Comparison of ENCODE assay signal across 8 cellular contexts in the genomic region with DNA sequence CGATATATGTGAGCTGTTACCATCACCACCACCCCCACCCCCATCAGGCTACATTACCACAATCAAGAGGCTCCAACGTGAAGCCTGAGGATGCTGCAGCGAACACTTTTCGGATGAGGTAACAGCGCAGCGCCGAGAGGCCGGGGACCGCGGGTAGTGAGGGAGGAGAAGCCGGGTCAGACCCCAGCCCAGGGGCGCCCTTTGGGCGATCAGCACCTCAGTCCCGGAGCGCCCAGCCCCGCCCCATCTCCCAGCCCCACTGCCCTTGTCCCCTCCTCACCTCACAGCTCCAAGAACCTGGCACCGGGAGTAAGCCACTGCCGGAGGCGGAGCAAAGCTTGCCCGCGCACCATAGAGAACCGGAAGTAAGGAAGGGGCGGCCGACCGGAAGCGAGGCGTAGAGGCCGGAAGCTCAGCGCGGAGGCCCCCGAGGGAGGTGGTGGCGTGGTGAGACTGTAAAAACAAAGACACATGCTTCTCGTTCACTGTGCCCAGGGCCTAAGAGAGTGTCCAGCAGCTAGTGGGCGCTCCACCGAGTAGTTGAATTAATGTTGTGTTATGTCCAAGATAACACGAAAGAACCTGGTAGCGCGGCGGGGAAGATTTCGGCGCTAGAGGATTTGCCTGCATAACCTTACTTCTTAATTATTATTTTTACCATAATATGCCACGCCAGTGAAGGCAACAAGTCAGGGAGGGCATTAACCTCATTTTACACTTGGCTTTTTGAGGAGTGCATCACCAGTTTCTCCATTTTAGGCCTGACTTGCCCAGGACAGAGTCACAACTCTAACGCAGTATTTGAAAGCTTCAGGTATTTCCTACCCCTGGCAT. TPM values are rescaled to one million over a fixed set of nuclear protein-coding genes. Genes with fewer than 3 reads are reported as not detected.
DNase-seq lines count a peak whose midpoint lies in the region; ATAC-seq, FAIRE-seq and TF ChIP-seq lines count a peak whose summit lies in the region.

A gene (minus strand): TSS at position 367 of the 834 bp plus-strand sequence. CDS start 4,610 bp downstream, outside the sequence.

- H3K9ac ChIP-seq in H1 (replicated peaks in 1 of 4; ENCODE audit: extremely low read depth in 1 of 4, low read depth in 3 of 4, low read length in 3 of 4) (peak within 1 kb of the TSS; percentile 67 to 90 (median 82)), mesenchymal stem cell (ENCODE audit: low read length) (peak within 1 kb of the TSS; percentile 97)

- H2BK120ac ChIP-seq in H1 (replicated peaks; ENCODE audit: low read depth, low read length) (no peak within 1 kb of the TSS), mesenchymal stem cell (ENCODE audit: low read depth, low read length) (peak within 1 kb of the TSS; percentile 80)

- peak in 1 of 2 experiments; percentile 16; a peak in 1 of 3 replicates for TF ChIP-seq EP300 in H1 (IDR thresholded peaks at IDR 0.05; ENCODE audit: borderline replicate concordance in 1 of 2, low read depth in 2 of 2, low read length in 2 of 2)

- H3K23ac ChIP-seq in H1 (ENCODE audit: insufficient read length) (no peak within 1 kb of the TSS), mesenchymal stem cell (ENCODE audit: low read length in 2 of 2) (no peak within 1 kb of the TSS)

- H3K4me2 ChIP-seq in H1 (ENCODE audit: insufficient read depth in 1 of 2, low read depth in 2 of 2, low read length in 2 of 2) (peak within 1 kb of the TSS; percentile 74 to 83), mesenchymal stem cell (ENCODE audit: low read length, poor library complexity, severe bottlenecking) (peak within 1 kb of the TSS; percentile 76)

- H2BK5ac ChIP-seq in H1 (ENCODE audit: low read depth, low read length) (peak within 1 kb of the TSS; percentile 93), mesenchymal stem cell (ENCODE audit: low read depth, low read length, poor library complexity, severe bottlenecking) (peak within 1 kb of the TSS; percentile 67)

- H3K79me1 ChIP-seq in H1 (ENCODE audit: low read depth, low read length) (no peaks in the 10 kb centered on the region), mesenchymal stem cell (replicated peaks; ENCODE audit: low read length, poor library complexity, severe bottlenecking) (peaks cover 22% of the 10 kb centered on the region)

- H3K36me3 ChIP-seq in H1 (ENCODE audit: control insufficient read depth in 2 of 4, insufficient read depth in 4 of 4, low read length in 3 of 4), result peaks cover 21 to 41% (median 37%) of the 10 kb centered on the region in 4 experiments
- H3K36me3 ChIP-seq in mesenchymal stem cell (ENCODE audit: control insufficient read depth in 1 of 2, insufficient read depth in 2 of 2, low read depth in 1 of 2, low read length in 2 of 2), result peaks cover 52 to 53% of the 10 kb centered on the region in 2 experiments

- TF ChIP-seq RAD21 in H1 (IDR thresholded peaks at IDR 0.05 in 1 of 2, conservative IDR thresholded peaks at IDR 0.05 in 1 of 2; ENCODE audit: low read depth in 2 of 2, low read length in 2 of 2), result no peak

- H2BK20ac ChIP-seq in H1 (ENCODE audit: low read length), result no peak within 1 kb of the TSS

- intact Hi-C loops in Calu3 (cut with micrococcal nuclease; ENCODE audit: unreplicated experiment), result no loop called here

- CTCF ChIA-PET in Calu3 (lab: Charles Lee), result interaction anchor here (0.6 to 1.3 kb wide), 13 partner anchors 13 to 873 kb away, joined by 3 to 8 read pairs (median 3); no protein-coding TSS in a partner anchor
- CTCF ChIA-PET in H1 (lab: Charles Lee; ENCODE audit: partially characterized antibody), result interaction anchor here (0.6 to 2.2 kb wide), 10 partner anchors 9 to 190 kb away, joined by 3 to 17 read pairs (median 4); no protein-coding TSS in a partner anchor

- no peaks in the 10 kb centered on the region for H4K20me1 ChIP-seq in H1 (replicated peaks in 1 of 2; ENCODE audit: control insufficient read depth in 1 of 2, insufficient read depth in 2 of 2, low read length in 2 of 2)

- TSS peak; percentile 89 for BruUV-seq in Calu3 (replicated peaks; lab: Mats Ljungman, UMichigan)

- no peaks in the 10 kb centered on the region for H3K9me3 Mint-ChIP-seq in Calu3 (ENCODE audit: low read depth, unreplicated experiment)

- no peaks in the 10 kb centered on the region for H3K4me1 Mint-ChIP-seq in Calu3 (ENCODE audit: low read depth, unreplicated experiment)

- H3K14ac ChIP-seq in H1 (ENCODE audit: insufficient read length) (no peak within 1 kb of the TSS), mesenchymal stem cell (ENCODE audit: low read length in 2 of 2) (peak within 1 kb of the TSS in 1 of 2 experiments; percentile 77)

- H3K27ac Mint-ChIP-seq in Calu3 (ENCODE audit: unreplicated experiment), result peak within 1 kb of the TSS; percentile 91

- H3K18ac ChIP-seq in H1 (ENCODE audit: extremely low read depth, low read length) (peak within 1 kb of the TSS; percentile 93), mesenchymal stem cell (ENCODE audit: low read depth in 1 of 2, low read length in 2 of 2) (peak within 1 kb of the TSS; percentile 74 to 78)

- TF ChIP-seq CTCF in Calu3 (IDR thresholded peaks at IDR 0.05; ENCODE audit: unreplicated experiment) (peak; percentile 61), H1 (IDR thresholded peaks at IDR 0.05; ENCODE audit: control extremely low read depth in 1 of 3, insufficient read depth in 1 of 3, low read depth in 1 of 3, low read length in 3 of 3) (peak; percentile 31 to 68 (median 31); a peak in 3 of 4 replicates)

- H2BK12ac ChIP-seq in H1 (ENCODE audit: low read depth, low read length) (peak within 1 kb of the TSS; percentile 84; the same call in 1 of the 2 replicates), mesenchymal stem cell (ENCODE audit: low read length in 2 of 2) (peak within 1 kb of the TSS in 1 of 2 experiments; percentile 41)

- peak within 1 kb of the TSS; percentile 34 for H3K56ac ChIP-seq in H1 (replicated peaks; ENCODE audit: insufficient read length, low read depth, low read length)

- peak; percentile 95 for DNase-seq in Calu3
- peak in 75 of 76 experiments; percentile 27 to 95 (median 89) for DNase-seq in HUDEP-2 (lab: John Stamatoyannopoulos, UW; ENCODE audit: unreplicated experiment in 76 of 76)
- DNase-seq in NOMO-1 treated with dmso at 0.1 percent for 144 hours (lab: John Stamatoyannopoulos, UW; ENCODE audit: unreplicated experiment), result peak; percentile 93
- peak; percentile 67 to 83 (median 76) for DNase-seq in activated CD8-positive, alpha-beta memory T cell treated with anti-CD3 and anti-CD28 coated beads for 48 hours (ENCODE audit: low read depth in 2 of 3, low spot score in 2 of 3)
- peak; percentile 70 to 90 for DNase-seq in H1 (ENCODE audit: low read depth in 1 of 2, low spot score in 2 of 2)
- DNase-seq in mesenchymal stem cell, result peak; percentile 97
- peak; percentile 80 for DNase-seq in stimulated activated CD8-positive, alpha-beta memory T cell treated with anti-CD3 and anti-CD28 coated beads, Interleukin-12 subunit alpha, Interleukin-12 subunit beta, amount 100 ng/mL, for 4 hours (ENCODE audit: low read depth)

- POLR2A ChIA-PET in H1 (lab: Charles Lee; ENCODE audit: partially characterized antibody), result interaction anchor here (0.7 to 5.0 kb wide), 30 partner anchors 8 to 251 kb away, joined by 3 to 43 read pairs (median 4); a partner anchor contains a TSS

- H3K27me3 ChIP-seq in H1 (replicated peaks in 1 of 4; ENCODE audit: control insufficient read depth in 3 of 4, extremely low read depth in 1 of 4, insufficient read depth in 3 of 4, low read length in 3 of 4) (no peaks in the 10 kb centered on the region), mesenchymal stem cell (ENCODE audit: control insufficient read depth in 1 of 2, insufficient read depth in 1 of 2, low read length in 2 of 2) (no peaks in the 10 kb centered on the region)

- peaks cover 3% of the 10 kb centered on the region; the same call in 1 of the 2 replicates for H3K23me2 ChIP-seq in H1 (ENCODE audit: low read depth, low read length)

- H3K9me3 ChIP-seq in H1 (ENCODE audit: insufficient read depth in 2 of 2, low read depth in 1 of 2, low read length in 1 of 2) (peaks cover 0 to 7% of the 10 kb centered on the region in 2 experiments; a peak in 1 of 4 replicates), mesenchymal stem cell (ENCODE audit: control insufficient read depth, low read length) (no peaks in the 10 kb centered on the region)

- H2BK15ac ChIP-seq in H1 (ENCODE audit: low read length) (no peak within 1 kb of the TSS; the same call in 1 of the 2 replicates), mesenchymal stem cell (ENCODE audit: low read depth, poor library complexity, severe bottlenecking) (peak within 1 kb of the TSS; percentile 77)

- H3K27me3 Mint-ChIP-seq in Calu3 (ENCODE audit: unreplicated experiment), result no peaks in the 10 kb centered on the region

- peak within 1 kb of the TSS; percentile 70 for H4K5ac ChIP-seq in H1 (ENCODE audit: insufficient read length, low read depth, low read length)

- peak within 1 kb of the TSS; percentile 36 for H3K4ac ChIP-seq in H1 (replicated peaks; ENCODE audit: insufficient read length, low read depth, low read length)
- peak within 1 kb of the TSS; percentile 67 to 74 for H3K4ac ChIP-seq in mesenchymal stem cell (ENCODE audit: low read depth in 1 of 2, low read length in 2 of 2)

- peak within 1 kb of the TSS; percentile 86 for H3K4me3 Mint-ChIP-seq in Calu3 (ENCODE audit: low read depth, unreplicated experiment)

- H3K27ac ChIP-seq in H1 (ENCODE audit: low read depth, low read length), result peak within 1 kb of the TSS; percentile 64; the same call in 1 of the 2 replicates
- H3K27ac ChIP-seq in mesenchymal stem cell (ENCODE audit: low read length, poor library complexity, severe bottlenecking), result peak within 1 kb of the TSS; percentile 90

- H3K4me1 ChIP-seq in H1 (replicated peaks in 1 of 4; ENCODE audit: control insufficient read depth in 3 of 4, insufficient read depth in 4 of 4, low read length in 3 of 4) (no peaks in the 10 kb centered on the region), mesenchymal stem cell (ENCODE audit: control insufficient read depth, insufficient read depth, low read depth, low read length) (no peaks in the 10 kb centered on the region)

- H4K8ac ChIP-seq in H1 (ENCODE audit: extremely low read depth, insufficient read depth, low read length) (peak within 1 kb of the TSS; percentile 39; the same call in 1 of the 2 replicates), mesenchymal stem cell (ENCODE audit: low read length) (peak within 1 kb of the TSS; percentile 63)

- H3K36me3 Mint-ChIP-seq in Calu3 (ENCODE audit: insufficient read depth, unreplicated experiment), result peaks cover 48% of the 10 kb centered on the region

- H4K91ac ChIP-seq in H1 (replicated peaks; ENCODE audit: insufficient read length, low read length) (peak within 1 kb of the TSS; percentile 15), mesenchymal stem cell (ENCODE audit: low read length) (peak within 1 kb of the TSS; percentile 59)

- ATAC-seq in GM21381 (IDR thresholded peaks at IDR 0.05; ENCODE audit: unreplicated experiment), result peak; percentile 95

- TF ChIP-seq POLR2A in H1 (IDR thresholded peaks at IDR 0.05; ENCODE audit: control extremely low read depth in 1 of 2, low read depth in 2 of 2, low read length in 2 of 2), result peak in 1 of 2 experiments; percentile 95; a peak in 2 of 3 replicates

- no peak for FAIRE-seq in H1 (lab: Jason Lieb, UNC)

- peak within 1 kb of the TSS; percentile 62 to 98 (median 80) for H3K4me3 ChIP-seq in H1 (ENCODE audit: extremely low read depth in 1 of 4, insufficient read depth in 2 of 4, low read depth in 3 of 4, low read length in 4 of 4)
- peak within 1 kb of the TSS; percentile 77 to 96 for H3K4me3 ChIP-seq in mesenchymal stem cell (ENCODE audit: insufficient read depth in 1 of 2, low read depth in 1 of 2, low read length in 2 of 2)

- H2AFZ ChIP-seq in H1 (ENCODE audit: low read length) (peak within 1 kb of the TSS; percentile 61; the same call in 1 of the 2 replicates), mesenchymal stem cell (ENCODE audit: low read depth, low read length) (peak within 1 kb of the TSS; percentile 54)

- 5% methylated on average over 34 of the region's 43 CpGs; no CpG with 5 or more reads in 1 of the 2 experiments for WGBS in H1 (ENCODE audit: extremely low coverage in 1 of 2, insufficient coverage in 1 of 2, insufficient read length in 1 of 2, insufficient replicate concordance in 2 of 2, low coverage in 1 of 2, low lambda C conversion rate in 2 of 2, missing lambda C conversion rate in 1 of 2), 2 experiments
- WGBS in mesenchymal stem cell, result 2% methylated on average over 37 of the region's 43 CpGs

- H3K79me2 ChIP-seq in H1 (ENCODE audit: control insufficient read depth in 1 of 2, insufficient read depth in 2 of 2, low read length in 2 of 2), result peaks cover 0 to 15% of the 10 kb centered on the region in 2 experiments; a peak in 1 of 4 replicates

- H2AK5ac ChIP-seq in H1 (ENCODE audit: low read depth, low read length) (0 out of 2 replicates have a peak within 1 kb of the TSS, but pooled peaks have one; percentile 54), mesenchymal stem cell (ENCODE audit: low read length, severe bottlenecking) (peak within 1 kb of the TSS; percentile 73)

RNA-seq across cellular contexts. Expression of the gene that starts here (rescaled TPM):
- 64.0 and 67.6 TPM in 2 replicates for total RNA-seq in Calu3 (2022)
- 61.5 and 65.7 TPM in 2 replicates for total RNA-seq in H1 (2021; fragmentation: NEBNext Ultra II Directional; extraction: Animal tissue kit (Norgen Biotek cat#: 25700))
- 27.7 and 30.3 TPM in 2 replicates for polyA plus RNA-seq in H1 (2011; rRNA removed)
- 37.9 TPM for polyA plus RNA-seq in H1 (2011; cell fraction: cytosol; rRNA removed)
- 55.6 TPM for polyA plus RNA-seq in H1 (2011; cell fraction: nucleus; rRNA removed)
- 30.9 to 46.1 TPM (median 37.8 TPM) in 4 replicates for polyA plus RNA-seq in H1 (2012, experiment 1 of 2)
- polyA plus RNA-seq in H1 (2012, experiment 2 of 2), result 25.7 TPM
- 21.0 TPM for polyA plus RNA-seq in H1 (2013, experiment 1 of 2)
- polyA plus RNA-seq in H1 (2013, experiment 2 of 2), result 21.9 TPM
- polyA minus RNA-seq in H1 (2011; rRNA and poly(A)+ RNA removed), result 80.8 and 82.5 TPM in 2 replicates
- polyA minus RNA-seq in H1 (2011; cell fraction: cytosol; rRNA and poly(A)+ RNA removed), result 54.2 TPM
- polyA minus RNA-seq in H1 (2011; cell fraction: nucleus; rRNA and poly(A)+ RNA removed), result 34.1 TPM
- 32.8 TPM for polyA plus RNA-seq in mesenchymal stem cell (2013, experiment 1 of 2)
- polyA plus RNA-seq in mesenchymal stem cell (2013, experiment 2 of 2), result 35.4 TPM

Comparison
In these comparisons a context has a peak if more than half of its experiments do, and no peak if none do; other contexts are left out.
1. Peak in every context shown above with its lines: DNase-seq, ATAC-seq, H3K4me3 ChIP-seq and H3K27ac ChIP-seq.